ENCODE assay signal across 9 cellular contexts in the genomic region with DNA sequence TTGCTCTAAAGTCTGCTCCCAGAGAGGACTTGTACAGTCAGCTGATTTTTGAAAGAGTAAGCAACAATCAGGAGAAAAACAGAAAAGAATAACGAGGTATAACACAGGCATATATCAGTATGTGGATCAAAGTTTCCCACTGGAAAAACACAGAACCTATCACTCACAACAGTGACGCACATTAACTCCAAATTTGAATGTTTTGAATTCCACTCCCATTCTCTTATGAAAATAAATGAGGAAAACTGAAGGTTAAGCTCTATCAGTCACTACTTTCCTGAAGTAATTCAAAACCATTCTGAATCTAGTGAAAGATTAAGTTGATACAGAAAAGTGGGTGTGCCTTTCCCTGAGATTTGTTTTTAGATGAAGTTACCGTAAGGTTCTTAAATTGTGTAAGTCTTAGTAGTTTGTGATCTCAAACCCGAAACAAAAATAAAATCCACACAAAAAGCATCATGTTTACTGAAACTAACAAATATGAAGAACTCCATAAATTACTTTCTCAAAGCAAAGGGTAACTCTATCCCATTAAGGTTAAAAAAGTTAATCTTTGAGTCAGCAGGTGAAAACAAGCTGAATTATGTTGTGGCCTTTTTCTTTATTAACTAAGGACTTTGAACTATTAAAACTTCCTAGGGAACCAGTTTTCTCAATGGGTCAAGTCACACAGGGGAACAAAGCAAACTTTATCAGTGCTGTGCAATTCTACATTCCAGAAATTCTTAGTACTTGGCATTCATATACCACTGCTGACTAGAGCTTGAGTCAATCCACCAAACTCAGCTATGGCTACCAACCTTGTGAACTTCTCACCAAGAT.
DNase-seq lines count a peak whose midpoint lies in the region; ATAC-seq and TF ChIP-seq lines count a peak whose summit lies in the region.
"Had no signal": no experiment of that assay in that cellular context is flagged by ENCODE, and none has a peak within 500 bp of the region (broad histone marks: within the 10 kb centered on the region; RNA-seq: fewer than 3 reads in every experiment).

No MANE protein-coding gene starts in this region.

- H3K27me3 ChIP-seq in AG04450 (ENCODE audit: control insufficient read depth, insufficient read depth, low read length) (no peaks in the 10 kb centered on the region), esophagus muscularis mucosa (no peaks in the 10 kb centered on the region), muscle layer of duodenum (ENCODE audit: low read depth, low read length) (no peaks in the 10 kb centered on the region)

- H3K9me3 ChIP-seq in AG04450 (ENCODE audit: control insufficient read depth, insufficient read depth, low read length), result no peaks in the 10 kb centered on the region
- H3K9me3 ChIP-seq in esophagus muscularis mucosa, result no peaks in the 10 kb centered on the region
- H3K9me3 ChIP-seq in muscle layer of duodenum (ENCODE audit: control insufficient read depth in 1 of 2, low read length in 2 of 2), result no peaks in the 10 kb centered on the region

- H3K4me3 ChIP-seq in AG04450 (ENCODE audit: low read depth, low read length) (no peak overlapping the region), esophagus muscularis mucosa (peak overlapping the region in 1 of 4 donors; percentile 9), muscle layer of duodenum (ENCODE audit: low read depth in 1 of 2, low read length in 2 of 2) (peak overlapping the region in 1 of 2 donors; percentile 24)

- peaks cover 43 to 82% (median 76%) of the 10 kb centered on the region in 4 donors for H3K4me1 ChIP-seq in esophagus muscularis mucosa
- H3K4me1 ChIP-seq in muscle layer of duodenum (ENCODE audit: control insufficient read depth in 1 of 2, insufficient read depth in 2 of 2, low read length in 2 of 2), result peaks cover 12 to 28% of the 10 kb centered on the region in 2 donors

- CTCF ChIA-PET in AG04450 (lab: Charles Lee), result interaction anchor here (0.7 to 1.5 kb wide), 2 partner anchors 14 to 91 kb away, joined by 3 read pairs; no protein-coding TSS in a partner anchor

- TF ChIP-seq EP300 in esophagus muscularis mucosa (IDR thresholded peaks at IDR 0.05), result no peak

- H3K27ac ChIP-seq in AG04450 (ENCODE audit: low read depth, low read length) (no peak overlapping the region), esophagus muscularis mucosa (replicated peaks in 1 of 4) (peak overlapping the region; percentile 56 to 69 (median 61)), muscle layer of duodenum (ENCODE audit: low read length) (peak overlapping the region; percentile 81)
- H3K27ac ChIP-seq: C4-2B had no signal

- POLR2A ChIA-PET in AG04450 (lab: Yijun Ruan, JAX), result no interaction called here

- intact Hi-C loops in esophagus muscularis mucosa (cut with DNase I), result no loop called here

- DNase-seq in AG04450 (ENCODE audit: low read depth, low spot score) (peak; percentile 38), RKO (ENCODE audit: low spot score) (peak; percentile 28), esophagus muscularis mucosa (ENCODE audit: extremely low spot score) (no peak), GOT3 (lab: John Stamatoyannopoulos, UW) (no peak), AML-193 (lab: John Stamatoyannopoulos, UW) (no peak)
- no peak for DNase-seq in activated CD8-positive, alpha-beta memory T cell treated with anti-CD3 and anti-CD28 coated beads for 24 hours

- no peak for TF ChIP-seq POLR2A in esophagus muscularis mucosa (IDR thresholded peaks at IDR 0.05; ENCODE audit: low read depth)

- H3K36me3 ChIP-seq in esophagus muscularis mucosa (peaks cover 0 to 9% (median under 1%) of the 10 kb centered on the region in 4 donors), muscle layer of duodenum (ENCODE audit: control insufficient read depth in 1 of 2, insufficient read depth in 2 of 2, low read length in 2 of 2) (no peaks in the 10 kb centered on the region)

- TF ChIP-seq CTCF in AG04450 (IDR thresholded peaks at IDR 0.05; ENCODE audit: low read depth, low read length) (no peak), esophagus muscularis mucosa (IDR thresholded peaks at IDR 0.05) (no peak)

- ATAC-seq in GM18861 (IDR thresholded peaks at IDR 0.05; ENCODE audit: unreplicated experiment), result no peak

- whole genome bisulfite sequencing in esophagus muscularis mucosa, result 60% methylated on average over 4 of the region's 4 CpGs

Comparison
In these comparisons a context has a peak if more than half of its experiments do, and no peak if none do; other contexts are left out.
1. DNase-seq: peak in AG04450 (single experiment) and RKO (single experiment); none in esophagus muscularis mucosa (single experiment), activated CD8-positive, alpha-beta memory T cell treated with anti-CD3 and anti-CD28 coated beads for 24 hours (single experiment), GOT3 (single experiment) and AML-193 (0 of 2).